Comparison of ENCODE assay signal across 26 cellular contexts in genomic region chr2:108983610-108984009, GRCh38. TPM values are rescaled to one million over a fixed set of nuclear protein-coding genes. Genes with fewer than 3 reads are reported as not detected.
DNase-seq lines count a peak whose midpoint lies in the region; ATAC-seq, FAIRE-seq and TF ChIP-seq lines count a peak whose summit lies in the region.
"Had no signal": no experiment of that assay in that cellular context is flagged by ENCODE, and none has a peak within 500 bp of the region (broad histone marks: within the 10 kb centered on the region; RNA-seq: fewer than 3 reads in every experiment).

No MANE protein-coding gene starts in this region.

- no peak overlapping the region for H3K9ac ChIP-seq in HepG2 (ENCODE audit: insufficient read depth, low read depth, low read length)
- H3K9ac ChIP-seq in neuronal stem cell (ENCODE audit: low read depth, low read length, poor library complexity): no peak overlapping the region
- H3K9ac ChIP-seq: BLaER1 treated with 17β-estradiol and CSF1 and Interleukin-3, amounts not matched to agents 10 nM and 100 nM; GM23248 had no signal

- ATAC-seq in right lobe of liver: peak in 3 of 4 donors; percentile 19 to 55 (median 47)
- ATAC-seq in HepG2: no peak
- peak; percentile 61 for ATAC-seq in left lobe of liver
- ATAC-seq in GM21786 (IDR thresholded peaks at IDR 0.05; ENCODE audit: unreplicated experiment): no peak
- no peak for ATAC-seq in GM19035 (IDR thresholded peaks at IDR 0.05; ENCODE audit: unreplicated experiment)
- ATAC-seq: A549 had no signal

- peaks cover 1% of the 10 kb centered on the region for H3K79me1 ChIP-seq in neuronal stem cell (ENCODE audit: low read depth, low read length)

- no peak overlapping the region for H3K4ac ChIP-seq in neuronal stem cell (ENCODE audit: low read length)

- no peak overlapping the region for H3K4me3 ChIP-seq in right lobe of liver
- no peak overlapping the region for H3K4me3 ChIP-seq in HepG2 (replicated peaks in 1 of 3; ENCODE audit: insufficient read depth in 1 of 3, low read depth in 2 of 3, low read length in 3 of 3)
- H3K4me3 ChIP-seq in neuronal stem cell (ENCODE audit: low read length in 2 of 2): no peak overlapping the region
- no peak overlapping the region for H3K4me3 ChIP-seq in dorsolateral prefrontal cortex
- H3K4me3 ChIP-seq: A549; BLaER1 treated with 17β-estradiol and CSF1 and Interleukin-3, amounts not matched to agents 10 nM and 100 nM; GM23248 had no signal

- intact Hi-C loops in right lobe of liver (cut with DNase I) (no loop called here), HepG2 (cut with micrococcal nuclease; ENCODE audit: unreplicated experiment) (no loop called here), dorsolateral prefrontal cortex (cut with DNase I) (no loop called here)

- H3K18ac ChIP-seq in neuronal stem cell (ENCODE audit: low read length): peak overlapping the region; percentile 16

- TF ChIP-seq RAD21 in HepG2 (CRISPR knock-in tag; IDR thresholded peaks at IDR 0.05): no peak

- CTCF ChIA-PET in HepG2 (lab: Yijun Ruan, JAX; ENCODE audit: low intra/inter-chr PET ratio, low total read pairs): no interaction called here

- H3K4me1 ChIP-seq in right lobe of liver (peaks cover 0 to 36% (median 4%) of the 10 kb centered on the region in 4 donors), HepG2 (ENCODE audit: insufficient read depth, low read length) (peaks cover 31% of the 10 kb centered on the region), neuronal stem cell (ENCODE audit: control insufficient read depth in 2 of 2, insufficient read depth in 1 of 2, low read depth in 1 of 2, low read length in 2 of 2) (peaks cover 0 to 4% of the 10 kb centered on the region in 2 donors)
- H3K4me1 ChIP-seq: BE2C had no signal

- H2AK5ac ChIP-seq in neuronal stem cell (ENCODE audit: low read depth, low read length): no peak overlapping the region

- H4K8ac ChIP-seq in neuronal stem cell (ENCODE audit: low read depth, low read length): no peak overlapping the region

- no TSS peak for BruUV-seq in HepG2 (replicated peaks; lab: Mats Ljungman, UMichigan)

- no peak overlapping the region for H2BK5ac ChIP-seq in neuronal stem cell (ENCODE audit: low read length)

- no peak overlapping the region for H2BK120ac ChIP-seq in neuronal stem cell (ENCODE audit: low read depth, low read length)

- H3K79me2 ChIP-seq in HepG2 (ENCODE audit: insufficient read depth, low read length): no peaks in the 10 kb centered on the region

- no peak overlapping the region for H2BK12ac ChIP-seq in neuronal stem cell (ENCODE audit: low read length)

- H4K91ac ChIP-seq in neuronal stem cell (ENCODE audit: low read depth, low read length, poor library complexity): no peak overlapping the region

- H3K14ac ChIP-seq in neuronal stem cell (ENCODE audit: low read length): no peak overlapping the region

- no peak for TF ChIP-seq CTCF in right lobe of liver (IDR thresholded peaks at IDR 0.05)
- TF ChIP-seq CTCF in HepG2 (CRISPR knock-in tag; IDR thresholded peaks at IDR 0.05): no peak
- TF ChIP-seq CTCF in VCaP (conservative IDR thresholded peaks at IDR 0.05): no peak
- TF ChIP-seq CTCF in dorsolateral prefrontal cortex (IDR thresholded peaks at IDR 0.05 in 54 of 56, conservative IDR thresholded peaks at IDR 0.05 in 2 of 56; ENCODE audit: low read depth in 1 of 56, partially characterized antibody in 56 of 56): no peak

- no peak overlapping the region for H3K23ac ChIP-seq in neuronal stem cell (ENCODE audit: low read depth, low read length, poor library complexity)

- H3K9me3 ChIP-seq in right lobe of liver (no peaks in the 10 kb centered on the region), HepG2 (ENCODE audit: low read length) (no peaks in the 10 kb centered on the region), neuronal stem cell (replicated peaks in 1 of 2; ENCODE audit: control insufficient read depth in 2 of 2, insufficient read depth in 1 of 2, low read depth in 1 of 2, low read length in 2 of 2) (no peaks in the 10 kb centered on the region)
- H3K9me3 ChIP-seq: A549; BE2C; BLaER1 treated with 17β-estradiol and CSF1 and Interleukin-3, amounts not matched to agents 10 nM and 100 nM had no signal

- no peak for FAIRE-seq in HepG2 (lab: Jason Lieb, UNC)
- FAIRE-seq: A549, GM12891, GM18507, H1 had no signal

- H3K27ac ChIP-seq in right lobe of liver: no peak overlapping the region
- H3K27ac ChIP-seq in HepG2 (ENCODE audit: extremely low read length, insufficient read depth, low read length): no peak overlapping the region
- peak overlapping the region; percentile 95 for H3K27ac ChIP-seq in VCaP
- H3K27ac ChIP-seq in neuronal stem cell (replicated peaks; ENCODE audit: low read length): no peak overlapping the region
- H3K27ac ChIP-seq in dorsolateral prefrontal cortex: no peak overlapping the region
- H3K27ac ChIP-seq: A549; BLaER1 treated with 17β-estradiol and CSF1 and Interleukin-3, amounts not matched to agents 10 nM and 100 nM; GM23248 had no signal

- H3K4me2 ChIP-seq in HepG2 (ENCODE audit: low read depth, low read length) (no peak overlapping the region), neuronal stem cell (ENCODE audit: insufficient read depth, low read length, poor library complexity, severe bottlenecking) (no peak overlapping the region)
- H3K4me2 ChIP-seq: BLaER1 treated with 17β-estradiol and CSF1 and Interleukin-3, amounts not matched to agents 10 nM and 100 nM had no signal

- TF ChIP-seq EP300 in HepG2 (IDR thresholded peaks at IDR 0.05; ENCODE audit: low read depth in 2 of 2, low read length in 2 of 2): no peak
- TF ChIP-seq EP300 in HepG2 (CRISPR knock-in tag; IDR thresholded peaks at IDR 0.05; ENCODE audit: borderline replicate concordance): no peak

- in situ Hi-C loops in HepG2 (cut with HindIII; ENCODE audit: extremely low pct_ligation_motif_present, low pct_unique_long_range_greater_than_20kb): no loop called here

- 66% methylated on average over 11 of the region's 13 CpGs for WGBS in right lobe of liver (ENCODE audit: insufficient coverage, low coverage, low lambda C conversion rate, missing lambda C conversion rate)
- WGBS in HepG2 (ENCODE audit: low lambda C conversion rate): 78% methylated on average over 10 of the region's 13 CpGs
- WGBS in neuronal stem cell (ENCODE audit: extremely low coverage in 2 of 2, insufficient read length in 2 of 2, insufficient replicate concordance in 1 of 2), 2 donors: no CpG with 5 or more reads among the region's 13 CpGs

- H2AFZ ChIP-seq in HepG2 (ENCODE audit: low read length) (no peak overlapping the region), neuronal stem cell (ENCODE audit: low read length) (no peak overlapping the region)
- H2AFZ ChIP-seq: GM23248 had no signal

- TF ChIP-seq POLR2A in right lobe of liver (IDR thresholded peaks at IDR 0.05) (no peak), HepG2 (IDR thresholded peaks at IDR 0.05; ENCODE audit: insufficient read depth in 1 of 2, low read depth in 2 of 2, low read length in 2 of 2) (no peak)

- DNase-seq in right lobe of liver: peak in 1 of 3 donors; percentile 63
- no peak for DNase-seq in HepG2 (ENCODE audit: low spot score)
- DNase-seq in left lobe of liver (ENCODE audit: low spot score): peak; percentile 68
- no peak for DNase-seq in neuronal stem cell (ENCODE audit: low spot score)
- DNase-seq in dorsolateral prefrontal cortex: no peak
- DNase-seq: 8988T; ACHN; AML-193; BE2C; Calu3; CD8-positive, alpha-beta memory T cell; DMS53; GF-D8; GM23248; H7; HCEC 1CT had no signal

- POLR2A ChIA-PET in HepG2 (lab: Yijun Ruan, JAX): no interaction called here

- H2BK15ac ChIP-seq in neuronal stem cell (ENCODE audit: low read length): no peak overlapping the region

- no peaks in the 10 kb centered on the region for H3K27me3 ChIP-seq in right lobe of liver
- H3K27me3 ChIP-seq in HepG2 (ENCODE audit: control insufficient read depth in 1 of 2, insufficient read depth in 2 of 2, low read length in 2 of 2): peaks cover 3 to 76% of the 10 kb centered on the region in 2 experiments; a peak in 4 of 5 replicates
- peaks cover 0 to 30% (median 2%) of the 10 kb centered on the region in 3 experiments for H3K27me3 ChIP-seq in neuronal stem cell (ENCODE audit: control insufficient read depth in 3 of 3, insufficient read depth in 3 of 3, low read depth in 1 of 3, low read length in 3 of 3)
- peaks cover 0 to 20% (median 3%) of the 10 kb centered on the region in 45 donors for H3K27me3 ChIP-seq in dorsolateral prefrontal cortex
- H3K27me3 ChIP-seq: BE2C; BLaER1 treated with 17β-estradiol and CSF1 and Interleukin-3, amounts not matched to agents 10 nM and 100 nM had no signal

- H4K20me1 ChIP-seq in HepG2 (ENCODE audit: insufficient read depth, low read length): no peaks in the 10 kb centered on the region
- H4K20me1 ChIP-seq: BLaER1 treated with 17β-estradiol and CSF1 and Interleukin-3, amounts not matched to agents 10 nM and 100 nM had no signal

- H3K36me3 ChIP-seq in right lobe of liver (no peaks in the 10 kb centered on the region), HepG2 (replicated peaks in 1 of 2; ENCODE audit: control insufficient read depth in 1 of 2, insufficient read depth in 2 of 2, low read length in 2 of 2) (no peaks in the 10 kb centered on the region), neuronal stem cell (replicated peaks in 1 of 2; ENCODE audit: control insufficient read depth in 2 of 2, insufficient read depth in 2 of 2, low read length in 2 of 2) (no peaks in the 10 kb centered on the region)
- H3K36me3 ChIP-seq: BE2C; BLaER1 treated with 17β-estradiol and CSF1 and Interleukin-3, amounts not matched to agents 10 nM and 100 nM had no signal

RNA-seq across cellular contexts. Expression of gene EDAR, which starts 5.4 kb away (rescaled TPM):
- 1 to 10 TPM in 1 of 6 experiments, under 1 TPM in 5; 0.06 to 1.6 (median 0.28) TPM for total RNA-seq in right lobe of liver
- total RNA-seq in HepG2 (2016; rRNA removed; fragmentation: Illumina TruSeq; extraction: Trizol): not detected in 2 replicates
- total RNA-seq in HepG2 (2016; cell fraction: cytosol; rRNA removed; fragmentation: Illumina TruSeq; extraction: Trizol; ENCODE audit: low read depth): not detected in 2 replicates
- not detected in 2 replicates for total RNA-seq in HepG2 (2016; cell fraction: insoluble cytoplasmic fraction; rRNA removed; fragmentation: Illumina TruSeq; extraction: Trizol)
- not detected in 2 replicates for total RNA-seq in HepG2 (2016; cell fraction: membrane; rRNA removed; fragmentation: Illumina TruSeq; extraction: Trizol)
- not detected in 2 replicates for total RNA-seq in HepG2 (2016; cell fraction: nucleus; rRNA removed; fragmentation: Illumina TruSeq; extraction: Trizol)
- not detected in 2 replicates for polyA plus RNA-seq in HepG2 (2011; rRNA removed)
- polyA plus RNA-seq in HepG2 (2011; cell fraction: cytosol; rRNA removed): not detected in 2 replicates
- polyA plus RNA-seq in HepG2 (2011; cell fraction: nucleus; rRNA removed): not detected in 2 replicates
- not detected in 2 replicates for polyA plus RNA-seq in HepG2 (2012)
- not detected in 2 replicates for polyA plus RNA-seq in HepG2 (2016; cell fraction: cytosol; fragmentation: Illumina TruSeq; extraction: Trizol; ENCODE audit: low read depth)
- not detected in 2 replicates for polyA plus RNA-seq in HepG2 (2016; cell fraction: insoluble cytoplasmic fraction; fragmentation: Illumina TruSeq; extraction: Trizol; ENCODE audit: low read depth)
- polyA plus RNA-seq in HepG2 (2016; cell fraction: membrane; fragmentation: Illumina TruSeq; extraction: Trizol; ENCODE audit: low read depth): not detected in 2 replicates
- not detected in 2 replicates for polyA plus RNA-seq in HepG2 (2016; cell fraction: nucleus; fragmentation: Illumina TruSeq; extraction: Trizol; ENCODE audit: insufficient read depth, low read depth)
- 0.16 TPM in 1 of 2 replicates, not detected in the other for polyA minus RNA-seq in HepG2 (2011; rRNA and poly(A)+ RNA removed; ENCODE audit: low replicate concordance)
- not detected in 2 replicates for polyA minus RNA-seq in HepG2 (2011; cell fraction: cytosol; rRNA and poly(A)+ RNA removed)
- not detected in 2 replicates for polyA minus RNA-seq in HepG2 (2011; cell fraction: nucleus; rRNA and poly(A)+ RNA removed)
- 1.8 TPM for total RNA-seq in left lobe of liver
- polyA plus RNA-seq in neuronal stem cell (2013, experiment 1 of 2): not detected
- not detected for polyA plus RNA-seq in neuronal stem cell (2013, experiment 2 of 2)
- total RNA-seq in dorsolateral prefrontal cortex: under 1 TPM in 9 of 120 experiments, not detected in 111; 0.10 to 0.23 (median 0.15) TPM
- total RNA-seq: Calu3, Daoy, G401, GM23248, H1 had no signal
- polyA plus RNA-seq: GM23248, H1 had no signal

Comparison
In these comparisons a context has a peak if more than half of its experiments do, and no peak if none do; other contexts are left out.
1. ATAC-seq: peak in right lobe of liver (3 of 4) and left lobe of liver (single experiment); none in HepG2 (single experiment), GM21786 (single experiment) and GM19035 (single experiment).